1 cellular context compared by ENCODE assay signal in the genomic region with DNA sequence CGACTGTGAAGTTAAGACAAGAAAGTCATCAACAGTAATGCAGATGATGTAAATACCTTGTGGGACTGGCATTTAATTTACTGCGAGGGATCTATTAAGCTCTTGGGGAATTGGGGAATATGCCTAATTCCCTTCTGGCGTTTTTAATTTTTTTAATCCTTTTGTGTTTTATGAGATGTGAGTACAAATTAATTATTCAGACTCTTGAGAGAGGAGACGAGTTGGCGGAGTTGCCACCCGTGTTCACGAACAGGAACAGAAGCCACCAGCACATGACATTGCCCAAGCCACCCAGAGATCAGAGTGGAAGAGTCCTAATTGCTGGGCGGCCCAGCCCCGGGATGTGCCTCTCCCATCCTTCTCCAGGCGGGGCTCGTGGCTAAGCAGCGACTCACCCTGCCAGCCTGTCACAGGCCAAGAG.
TF ChIP-seq lines count a peak whose summit lies in the region.

No MANE protein-coding gene starts in this region.

TF ChIP-seq in K562, 482 proteins besides CTCF, POLR2A, EP300 and RAD21:
- TF ChIP-seq, protein P1, sequence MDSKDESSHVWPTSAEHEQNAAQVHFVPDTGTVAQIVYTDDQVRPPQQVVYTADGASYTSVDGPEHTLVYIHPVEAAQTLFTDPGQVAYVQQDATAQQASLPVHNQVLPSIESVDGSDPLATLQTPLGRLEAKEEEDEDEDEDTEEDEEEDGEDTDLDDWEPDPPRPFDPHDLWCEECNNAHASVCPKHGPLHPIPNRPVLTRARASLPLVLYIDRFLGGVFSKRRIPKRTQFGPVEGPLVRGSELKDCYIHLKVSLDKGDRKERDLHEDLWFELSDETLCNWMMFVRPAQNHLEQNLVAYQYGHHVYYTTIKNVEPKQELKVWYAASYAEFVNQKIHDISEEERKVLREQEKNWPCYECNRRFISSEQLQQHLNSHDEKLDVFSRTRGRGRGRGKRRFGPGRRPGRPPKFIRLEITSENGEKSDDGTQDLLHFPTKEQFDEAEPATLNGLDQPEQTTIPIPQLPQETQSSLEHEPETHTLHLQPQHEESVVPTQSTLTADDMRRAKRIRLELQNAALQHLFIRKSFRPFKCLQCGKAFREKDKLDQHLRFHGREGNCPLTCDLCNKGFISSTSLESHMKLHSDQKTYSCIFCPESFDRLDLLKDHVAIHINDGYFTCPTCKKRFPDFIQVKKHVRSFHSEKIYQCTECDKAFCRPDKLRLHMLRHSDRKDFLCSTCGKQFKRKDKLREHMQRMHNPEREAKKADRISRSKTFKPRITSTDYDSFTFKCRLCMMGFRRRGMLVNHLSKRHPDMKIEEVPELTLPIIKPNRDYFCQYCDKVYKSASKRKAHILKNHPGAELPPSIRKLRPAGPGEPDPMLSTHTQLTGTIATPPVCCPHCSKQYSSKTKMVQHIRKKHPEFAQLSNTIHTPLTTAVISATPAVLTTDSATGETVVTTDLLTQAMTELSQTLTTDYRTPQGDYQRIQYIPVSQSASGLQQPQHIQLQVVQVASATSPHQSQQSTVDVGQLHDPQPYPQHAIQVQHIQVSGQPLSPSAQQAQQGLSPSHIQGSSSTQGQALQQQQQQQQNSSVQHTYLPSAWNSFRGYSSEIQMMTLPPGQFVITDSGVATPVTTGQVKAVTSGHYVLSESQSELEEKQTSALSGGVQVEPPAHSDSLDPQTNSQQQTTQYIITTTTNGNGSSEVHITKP (IDR thresholded peaks at IDR 0.05; ENCODE audit: partially characterized antibody) = peak; percentile 86
- 0 out of 2 replicates have a peak, but pooled peaks have one; percentile 16 for TF ChIP-seq MTA3 (IDR thresholded peaks at IDR 0.05; ENCODE audit: borderline replicate concordance)
- TF ChIP-seq TBP (optimal IDR thresholded peaks at IDR 0.05; ENCODE audit: low read depth, low read length) = no peak
TF ChIP-seq in K562: peak in this region for 2.
